In the genomic region with DNA sequence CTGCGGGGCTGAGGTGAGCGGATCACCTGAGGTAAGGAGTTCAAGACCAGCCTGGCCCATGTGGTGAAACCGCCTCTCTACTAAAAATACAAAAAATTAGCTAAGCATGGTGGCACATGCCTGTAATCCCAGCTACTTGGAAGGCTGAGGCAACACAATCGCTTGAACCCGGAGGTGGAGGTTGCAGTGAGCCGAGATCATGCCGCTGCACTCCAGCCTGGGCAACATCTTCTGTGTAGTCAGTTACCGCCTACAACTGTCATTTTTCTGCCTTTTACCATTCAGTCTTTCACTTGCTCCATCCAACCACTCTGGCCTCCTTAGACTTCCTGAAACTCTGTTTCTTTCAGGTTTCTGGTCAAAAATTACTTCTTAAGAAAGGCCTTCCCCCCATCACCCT, we compare ENCODE assay signal across 1 cellular context.
TF ChIP-seq lines count a peak whose summit lies in the region.

No MANE protein-coding gene starts in this region.

TF ChIP-seq in K562, 482 proteins besides CTCF, POLR2A, EP300 and RAD21:
- no peak for TF ChIP-seq TCF15 (CRISPR knock-in tag; IDR thresholded peaks at IDR 0.05)
- TF ChIP-seq SAFB2 (IDR thresholded peaks at IDR 0.05; ENCODE audit: borderline replicate concordance, low read depth, low read length, severe bottlenecking) = no peak
- TF ChIP-seq CUX1 (CRISPR knock-in tag; IDR thresholded peaks at IDR 0.05) = no peak
- no peak for TF ChIP-seq KDM5B (IDR thresholded peaks at IDR 0.05; ENCODE audit: insufficient replicate concordance, low read depth, low read length)
- TF ChIP-seq SLC30A9 (CRISPR knock-in tag; IDR thresholded peaks at IDR 0.05) = no peak
- no peak for TF ChIP-seq SNAPC5 (CRISPR knock-in tag; IDR thresholded peaks at IDR 0.05)
- 0 out of 2 replicates have a peak, but pooled peaks have one; percentile 4 for TF ChIP-seq ZFX (CRISPR knock-in tag; IDR thresholded peaks at IDR 0.05)
- TF ChIP-seq, protein P1, sequence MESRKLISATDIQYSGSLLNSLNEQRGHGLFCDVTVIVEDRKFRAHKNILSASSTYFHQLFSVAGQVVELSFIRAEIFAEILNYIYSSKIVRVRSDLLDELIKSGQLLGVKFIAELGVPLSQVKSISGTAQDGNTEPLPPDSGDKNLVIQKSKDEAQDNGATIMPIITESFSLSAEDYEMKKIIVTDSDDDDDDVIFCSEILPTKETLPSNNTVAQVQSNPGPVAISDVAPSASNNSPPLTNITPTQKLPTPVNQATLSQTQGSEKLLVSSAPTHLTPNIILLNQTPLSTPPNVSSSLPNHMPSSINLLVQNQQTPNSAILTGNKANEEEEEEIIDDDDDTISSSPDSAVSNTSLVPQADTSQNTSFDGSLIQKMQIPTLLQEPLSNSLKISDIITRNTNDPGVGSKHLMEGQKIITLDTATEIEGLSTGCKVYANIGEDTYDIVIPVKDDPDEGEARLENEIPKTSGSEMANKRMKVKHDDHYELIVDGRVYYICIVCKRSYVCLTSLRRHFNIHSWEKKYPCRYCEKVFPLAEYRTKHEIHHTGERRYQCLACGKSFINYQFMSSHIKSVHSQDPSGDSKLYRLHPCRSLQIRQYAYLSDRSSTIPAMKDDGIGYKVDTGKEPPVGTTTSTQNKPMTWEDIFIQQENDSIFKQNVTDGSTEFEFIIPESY (CRISPR knock-in tag; IDR thresholded peaks at IDR 0.05) = peak; percentile 78; the same call in 1 of the 2 replicates
- TF ChIP-seq ZNF232 (CRISPR knock-in tag; IDR thresholded peaks at IDR 0.05) = no peak
